ENCODE assay signal across 30 cellular contexts in genomic region chr7:96305915-96306314, GRCh38.
"Had no signal": no experiment of that assay in that cellular context is flagged by ENCODE, and none has a peak within 500 bp of the region (broad histone marks: within the 10 kb centered on the region; RNA-seq: fewer than 3 reads in every experiment).

No MANE protein-coding gene starts in this region.

- H3K27ac ChIP-seq: ascending aorta, cardiac muscle cell, SJCRH30, SK-N-MC had no signal

- H3K9me3 ChIP-seq: ascending aorta, SJCRH30 had no signal

- H3K4me3 Mint-ChIP-seq: activated CD4-positive, alpha-beta T cell treated with anti-CD3 and anti-CD28 coated beads for 36 hours; activated CD4-positive, alpha-beta T cell treated with anti-CD3 and anti-CD28 coated beads, Interleukin-2, amount 10 ng/mL, durations not matched to agents 7 days and 5 days; activated CD8-positive, alpha-beta T cell treated with anti-CD3 and anti-CD28 coated beads, Interleukin-2, amount 10 ng/mL, durations not matched to agents 7 days and 5 days; activated naive CD4-positive, alpha-beta T cell treated with anti-CD3 and anti-CD28 coated beads, Interleukin-2, amount 50 U/mL, for 24 hours; activated naive CD8-positive, alpha-beta T cell treated with anti-CD3 and anti-CD28 coated beads, Interleukin-2, amount 10 ng/mL, durations not matched to agents 7 days and 5 days; activated T-cell treated with anti-CD3 and anti-CD28 coated beads, Interleukin-2, amount 50 U/mL, for 24 hours; central memory CD8-positive, alpha-beta T cell; WTC11 had no signal

- DNase-seq: activated CD4-positive, alpha-beta T cell treated with anti-CD3 and anti-CD28 coated beads for 36 hours; activated CD4-positive, alpha-beta T cell treated with anti-CD3 and anti-CD28 coated beads, Interleukin-2, amount 10 ng/mL, durations not matched to agents 7 days and 5 days; activated CD4-positive, alpha-beta T cell treated with anti-CD3 and anti-CD28 coated beads, Interleukin-2, amount 50 U/mL, for 48 hours; activated CD8-positive, alpha-beta T cell treated with anti-CD3 and anti-CD28 coated beads, Interleukin-2, amount 10 ng/mL, durations not matched to agents 7 days and 5 days; activated gamma-delta T cell; activated naive CD4-positive, alpha-beta T cell treated with Interleukin-2 at 50 U/mL for 16 hours; activated naive CD8-positive, alpha-beta T cell treated with anti-CD3 and anti-CD28 coated beads, Interleukin-2, amount 10 ng/mL, durations not matched to agents 7 days and 5 days; activated T-cell treated with anti-CD3 and anti-CD28 coated beads, Interleukin-2, amount 50 U/mL, for 24 hours; amygdala; Karpas-422; NCI-H1694; NCI-H1930; NCI-H2081 treated with DMSO at 0.1 percent for 48 hours; NCI-H226; NCI-H446 treated with DMSO at 0.1 percent for 48 hours; NCI-H524; NCI-H774; SHP77; SJCRH30; T1000 had no signal

- H3K9me3 Mint-ChIP-seq: activated CD4-positive, alpha-beta T cell treated with anti-CD3 and anti-CD28 coated beads, Interleukin-2, amount 10 ng/mL, durations not matched to agents 7 days and 5 days; activated naive CD4-positive, alpha-beta T cell treated with anti-CD3 and anti-CD28 coated beads, Interleukin-2, amount 50 U/mL, for 24 hours; activated naive CD8-positive, alpha-beta T cell treated with anti-CD3 and anti-CD28 coated beads, Interleukin-2, amount 10 ng/mL, durations not matched to agents 7 days and 5 days; activated T-cell treated with anti-CD3 and anti-CD28 coated beads, Interleukin-2, amount 50 U/mL, for 24 hours; activated T-helper 2 cell treated with anti-CD3 and anti-CD28 coated beads, Interferon-gamma antibody, Interleukin-2, Interleukin-4, amounts not matched to agents 10 μg/mL and 5 μg/mL and 100 μg/mL, durations not matched to agents 14 hours and 24 hours and 36 hours; central memory CD8-positive, alpha-beta T cell; WTC11 had no signal

- ATAC-seq: activated CD4-positive, alpha-beta T cell treated with anti-CD3 and anti-CD28 coated beads for 36 hours; activated CD4-positive, CD25-positive, alpha-beta regulatory T cell treated with anti-CD3 and anti-CD28 coated beads, Interleukin-2, amount 50 U/mL, for 24 hours; activated CD8-positive, alpha-beta T cell treated with anti-CD3 and anti-CD28 coated beads, Interleukin-2, amount 10 ng/mL, durations not matched to agents 7 days and 5 days; Panc1; WTC11 had no signal

- H3K36me3 ChIP-seq: cardiac muscle cell, SJCRH30 had no signal

- H3K27me3 ChIP-seq: ascending aorta, cardiac muscle cell, SJCRH30 had no signal

- H3K36me3 Mint-ChIP-seq: WTC11 had no signal

- H3K4me3 ChIP-seq: ascending aorta, cardiac muscle cell, SJCRH30, SK-N-MC had no signal

- FAIRE-seq: TTC549 had no signal

- H3K4me1 ChIP-seq: ascending aorta had no signal

- H3K27me3 Mint-ChIP-seq: activated CD4-positive, alpha-beta T cell treated with anti-CD3 and anti-CD28 coated beads for 36 hours; activated CD4-positive, alpha-beta T cell treated with anti-CD3 and anti-CD28 coated beads, Interleukin-2, amount 10 ng/mL, durations not matched to agents 7 days and 5 days; activated naive CD4-positive, alpha-beta T cell treated with anti-CD3 and anti-CD28 coated beads, Interleukin-2, amount 50 U/mL, for 24 hours; activated naive CD8-positive, alpha-beta T cell treated with anti-CD3 and anti-CD28 coated beads, Interleukin-2, amount 10 ng/mL, durations not matched to agents 7 days and 5 days; activated T-cell treated with anti-CD3 and anti-CD28 coated beads, Interleukin-2, amount 50 U/mL, for 24 hours; central memory CD8-positive, alpha-beta T cell had no signal

- H3K27ac Mint-ChIP-seq: activated CD4-positive, alpha-beta T cell treated with anti-CD3 and anti-CD28 coated beads for 36 hours; activated CD4-positive, alpha-beta T cell treated with anti-CD3 and anti-CD28 coated beads, Interleukin-2, amount 10 ng/mL, durations not matched to agents 7 days and 5 days; activated CD8-positive, alpha-beta T cell treated with anti-CD3 and anti-CD28 coated beads, Interleukin-2, amount 10 ng/mL, durations not matched to agents 7 days and 5 days; activated naive CD4-positive, alpha-beta T cell treated with anti-CD3 and anti-CD28 coated beads, Interleukin-2, amount 50 U/mL, for 24 hours; activated naive CD8-positive, alpha-beta T cell treated with anti-CD3 and anti-CD28 coated beads, Interleukin-2, amount 10 ng/mL, durations not matched to agents 7 days and 5 days; activated T-cell treated with anti-CD3 and anti-CD28 coated beads, Interleukin-2, amount 50 U/mL, for 24 hours had no signal
